ENCODE assay signal across 19 cellular contexts in the genomic region with DNA sequence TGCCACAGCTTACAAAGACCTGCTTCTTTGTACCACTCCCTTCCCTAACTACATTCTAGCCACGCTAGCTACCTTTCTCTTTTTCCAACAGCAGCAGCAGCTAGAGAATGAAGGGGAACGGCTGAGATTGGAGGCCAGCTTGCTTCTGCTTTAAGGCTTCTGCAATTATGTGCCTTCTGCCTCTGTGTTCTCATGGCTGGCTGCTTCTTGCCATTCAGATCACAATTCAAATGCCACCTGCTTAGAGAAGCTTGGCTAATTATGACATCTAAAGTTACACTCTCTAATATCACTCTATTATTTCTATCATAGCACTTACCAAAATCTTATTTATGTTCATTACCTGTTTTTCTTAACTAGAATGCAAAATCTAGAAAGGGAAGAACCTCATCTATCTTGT.
"Had no signal": no experiment of that assay in that cellular context is flagged by ENCODE, and none has a peak within 500 bp of the region (broad histone marks: within the 10 kb centered on the region; RNA-seq: fewer than 3 reads in every experiment).

No MANE protein-coding gene starts in this region.

- DNase-seq: activated B cell treated with CpG ODN at 0.5 μM for 24 hours; activated CD4-positive, alpha-beta T cell treated with anti-CD3 and anti-CD28 coated beads for 36 hours; activated CD4-positive, alpha-beta T cell treated with anti-CD3 and anti-CD28 coated beads, Interleukin-2, amount 50 U/mL, for 4 hours; activated CD8-positive, alpha-beta memory T cell treated with anti-CD3 and anti-CD28 coated beads for 24 hours; activated CD8-positive, alpha-beta memory T cell treated with anti-CD3 and anti-CD28 coated beads, Interleukin-2, amount 50 U/mL, for 4 hours; activated naive CD4-positive, alpha-beta T cell treated with Interleukin-2 at 50 U/mL for 16 hours; activated naive CD8-positive, alpha-beta T cell treated with anti-CD3 and anti-CD28 coated beads for 36 hours; activated T-cell treated with anti-CD3 and anti-CD28 coated beads, Interleukin-2, amount 50 U/mL, for 24 hours; central memory CD4-positive, alpha-beta T cell; effector memory CD4-positive, alpha-beta T cell; foreskin melanocyte; immature natural killer cell; left lung; naive thymus-derived CD8-positive, alpha-beta T cell; stimulated activated CD4-positive, alpha-beta T cell treated with anti-CD3 and anti-CD28 coated beads, Interleukin-4, amount 100 ng/mL, for 4 hours; stimulated activated naive CD8-positive, alpha-beta T cell treated with anti-CD3 and anti-CD28 coated beads, Interleukin-15, amount 100 ng/mL, for 72 hours; T1000; tibial artery had no signal

- ATAC-seq: activated CD4-positive, alpha-beta T cell treated with anti-CD3 and anti-CD28 coated beads for 36 hours; esophagus mucosa; left lung; naive thymus-derived CD8-positive, alpha-beta T cell; stimulated activated naive CD8-positive, alpha-beta T cell treated with anti-CD3 and anti-CD28 coated beads, Interleukin-15, amount 100 ng/mL, for 72 hours had no signal
